Comparison of ENCODE assay signal across 11 cellular contexts in genomic region chr16:78505544-78506371, GRCh38.
DNase-seq lines count a peak whose midpoint lies in the region; ATAC-seq and TF ChIP-seq lines count a peak whose summit lies in the region.
"Had no signal": no experiment of that assay in that cellular context is flagged by ENCODE, and none has a peak within 500 bp of the region (broad histone marks: within the 10 kb centered on the region; RNA-seq: fewer than 3 reads in every experiment).

No MANE protein-coding gene starts in this region.

- no peak overlapping the region for H3K4me3 Mint-ChIP-seq in endothelial cell (ENCODE audit: unreplicated experiment)
- H3K4me3 Mint-ChIP-seq: activated CD4-positive, alpha-beta memory T cell treated with anti-CD3 and anti-CD28 coated beads, Interleukin-2, amount 10 ng/mL, durations not matched to agents 7 days and 5 days; CD4-positive, CD25-positive, alpha-beta regulatory T cell had no signal

- H3K4me3 ChIP-seq in ovary = peak overlapping the region; percentile 19

- no peaks in the 10 kb centered on the region for H3K36me3 Mint-ChIP-seq in endothelial cell (ENCODE audit: low read depth, unreplicated experiment)
- H3K36me3 Mint-ChIP-seq: CD4-positive, CD25-positive, alpha-beta regulatory T cell had no signal

- H3K9me3 ChIP-seq in ovary = no peaks in the 10 kb centered on the region

- no peaks in the 10 kb centered on the region for H3K27me3 ChIP-seq in ovary

- intact Hi-C loops in left cardiac atrium (cut with DNase I) (loop anchor here in 1 of 2 donors (10.0 kb wide), 2 partner anchors 269 to 1099 kb away; partner anchors contain the start of gene MAF), ovary (cut with DNase I) (loop anchor here in 2 of 4 donors (5.0 to 10.0 kb wide), 5 partner anchors 267 to 1579 kb away; no protein-coding TSS in a partner anchor)

- DNase-seq in AG20443 (ENCODE audit: low spot score) = peak; percentile 33
- peak in 40 of 56 donors; percentile 12 to 67 (median 32) for DNase-seq in amygdala (lab: John Stamatoyannopoulos, UW)
- DNase-seq in left cardiac atrium = peak; percentile 76
- DNase-seq in ovary = peak; percentile 82 to 94 (median 91)
- DNase-seq in dedifferentiated amniotic fluid mesenchymal stem cell (ENCODE audit: extremely low spot score) = no peak
- DNase-seq in endothelial cell (ENCODE audit: low spot score) = no peak
- no peak for DNase-seq in NCI-H2107 treated with DMSO at 0.1 percent for 48 hours (lab: John Stamatoyannopoulos, UW; ENCODE audit: unreplicated experiment)
- DNase-seq in NCI-H748 treated with DMSO at 0.1 percent for 48 hours (lab: John Stamatoyannopoulos, UW) = no peak
- DNase-seq: activated CD4-positive, alpha-beta memory T cell treated with anti-CD3 and anti-CD28 coated beads, Interleukin-2, amount 10 ng/mL, durations not matched to agents 7 days and 5 days; CD4-positive, CD25-positive, alpha-beta regulatory T cell; NCI-H774 had no signal

- H3K4me1 ChIP-seq in ovary (ENCODE audit: insufficient read depth) = peaks cover 4% of the 10 kb centered on the region

- H3K9me3 Mint-ChIP-seq in endothelial cell (ENCODE audit: unreplicated experiment) = no peaks in the 10 kb centered on the region
- H3K9me3 Mint-ChIP-seq: activated CD4-positive, alpha-beta memory T cell treated with anti-CD3 and anti-CD28 coated beads, Interleukin-2, amount 10 ng/mL, durations not matched to agents 7 days and 5 days; CD4-positive, CD25-positive, alpha-beta regulatory T cell had no signal

- WGBS in ovary, 3 donors = 11 to 19% (median 11%) methylated on average over 23 of the region's 23 CpGs

- TF ChIP-seq EP300 in ovary (IDR thresholded peaks at IDR 0.05) = no peak

- H3K4me1 Mint-ChIP-seq in endothelial cell (ENCODE audit: unreplicated experiment) = peaks cover 7% of the 10 kb centered on the region

- TF ChIP-seq POLR2A in ovary (IDR thresholded peaks at IDR 0.05) = no peak

- H3K27ac ChIP-seq in ovary = peak overlapping the region in 1 of 2 donors; percentile 74

- no peaks in the 10 kb centered on the region for H3K36me3 ChIP-seq in ovary

- no peak overlapping the region for H3K27ac Mint-ChIP-seq in endothelial cell (ENCODE audit: unreplicated experiment)
- H3K27ac Mint-ChIP-seq: activated CD4-positive, alpha-beta memory T cell treated with anti-CD3 and anti-CD28 coated beads, Interleukin-2, amount 10 ng/mL, durations not matched to agents 7 days and 5 days; CD4-positive, CD25-positive, alpha-beta regulatory T cell had no signal

- peaks cover 2% of the 10 kb centered on the region for H3K27me3 Mint-ChIP-seq in endothelial cell (ENCODE audit: unreplicated experiment)
- H3K27me3 Mint-ChIP-seq: activated CD4-positive, alpha-beta memory T cell treated with anti-CD3 and anti-CD28 coated beads, Interleukin-2, amount 10 ng/mL, durations not matched to agents 7 days and 5 days; CD4-positive, CD25-positive, alpha-beta regulatory T cell had no signal

- peak; percentile 90 to 91 for ATAC-seq in left cardiac atrium

- TF ChIP-seq CTCF in ovary (IDR thresholded peaks at IDR 0.05) = peak; percentile 31 to 61 (median 50)
- TF ChIP-seq CTCF in endothelial cell (IDR thresholded peaks at IDR 0.05; ENCODE audit: unreplicated experiment) = no peak

Comparison
In these comparisons a context has a peak if more than half of its experiments do, and no peak if none do; other contexts are left out.
1. DNase-seq: peak in AG20443 (single experiment), amygdala (40 of 56), left cardiac atrium (single experiment) and ovary (5 of 5); none in dedifferentiated amniotic fluid mesenchymal stem cell (single experiment), endothelial cell (single experiment), NCI-H2107 treated with DMSO at 0.1 percent for 48 hours (single experiment) and NCI-H748 treated with DMSO at 0.1 percent for 48 hours (single experiment).